Comparison of ENCODE assay signal across 11 cellular contexts in the genomic region with DNA sequence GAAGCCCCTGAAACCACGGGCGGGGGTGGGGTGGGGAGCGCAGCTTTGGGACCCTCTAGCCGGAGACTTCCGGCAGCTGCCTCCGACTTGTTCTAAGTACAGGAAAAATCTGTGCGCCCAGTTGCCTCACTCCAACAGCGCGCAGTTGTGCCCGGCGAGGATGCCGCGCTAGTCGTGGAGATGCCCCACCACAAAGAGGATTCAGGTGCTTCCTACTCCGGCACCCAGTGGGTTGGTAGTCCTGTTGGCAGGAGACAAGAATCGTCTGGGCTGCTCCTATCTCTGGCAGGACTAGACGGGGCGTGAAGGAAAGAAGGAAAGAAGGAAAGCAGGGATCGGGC. TPM values are rescaled to one million over a fixed set of nuclear protein-coding genes. Genes with fewer than 3 reads are reported as not detected.
DNase-seq lines count a peak whose midpoint lies in the region; ATAC-seq and TF ChIP-seq lines count a peak whose summit lies in the region.
"Had no signal": no experiment of that assay in that cellular context is flagged by ENCODE, and none has a peak within 500 bp of the region (broad histone marks: within the 10 kb centered on the region; RNA-seq: fewer than 3 reads in every experiment).

No MANE protein-coding gene starts in this region.

- DNase-seq in AG20443 (ENCODE audit: low spot score): peak; percentile 11
- peak; percentile 29 for DNase-seq in activated naive CD8-positive, alpha-beta T cell treated with anti-CD3 and anti-CD28 coated beads, Interleukin-2, amount 10 ng/mL, durations not matched to agents 7 days and 5 days
- DNase-seq in naive B cell: peak; percentile 14
- no peak for DNase-seq in effector CD4-positive, alpha-beta T cell
- no peak for DNase-seq in NCI-H2171 (lab: John Stamatoyannopoulos, UW)
- no peak for DNase-seq in tibial artery
- DNase-seq: SHP77 had no signal

- no peak overlapping the region for H3K27ac ChIP-seq in tibial artery

- H3K4me3 Mint-ChIP-seq in activated naive CD8-positive, alpha-beta T cell treated with anti-CD3 and anti-CD28 coated beads, Interleukin-2, amount 10 ng/mL, durations not matched to agents 7 days and 5 days: peak overlapping the region; percentile 68
- H3K4me3 Mint-ChIP-seq in naive B cell: peak overlapping the region; percentile 5 to 93 (median 85)

- POLR2A ChIA-PET in activated naive CD8-positive, alpha-beta T cell treated with anti-CD3 and anti-CD28 coated beads, Interleukin-2, amount 10 ng/mL, durations not matched to agents 7 days and 5 days (lab: Charles Lee): interaction anchor here (0.6 kb wide), 1 partner anchor 622 kb away, joined by 3 read pairs; no protein-coding TSS in a partner anchor

- intact Hi-C loops in tibial artery (cut with DNase I; ENCODE audit: low total_unique reads): no loop called here

- TF ChIP-seq CTCF in tibial artery (IDR thresholded peaks at IDR 0.05): no peak

- ATAC-seq in activated naive CD8-positive, alpha-beta T cell treated with anti-CD3 and anti-CD28 coated beads, Interleukin-2, amount 10 ng/mL, durations not matched to agents 7 days and 5 days (ENCODE audit: low read depth): no peak
- peak; percentile 34 to 41 for ATAC-seq in naive B cell (ENCODE audit: low read depth in 2 of 2)
- ATAC-seq in HG02884 (IDR thresholded peaks at IDR 0.05; ENCODE audit: unreplicated experiment): no peak

- H3K4me1 Mint-ChIP-seq in activated naive CD8-positive, alpha-beta T cell treated with anti-CD3 and anti-CD28 coated beads, Interleukin-2, amount 10 ng/mL, durations not matched to agents 7 days and 5 days: peaks cover 8% of the 10 kb centered on the region
- peaks cover 13 to 22% (median 21%) of the 10 kb centered on the region in 3 donors for H3K4me1 Mint-ChIP-seq in naive B cell

- no peak overlapping the region for H3K27ac Mint-ChIP-seq in activated naive CD8-positive, alpha-beta T cell treated with anti-CD3 and anti-CD28 coated beads, Interleukin-2, amount 10 ng/mL, durations not matched to agents 7 days and 5 days
- peak overlapping the region in 1 of 6 donors; percentile 87 for H3K27ac Mint-ChIP-seq in naive B cell

- H3K4me1 ChIP-seq in tibial artery: peaks cover 0 to 19% (median 11%) of the 10 kb centered on the region in 4 donors

- peak overlapping the region; percentile 20; the same call in 1 of the 2 replicates for H3K4me3 ChIP-seq in GM08714 (ENCODE audit: low read length)
- no peak overlapping the region for H3K4me3 ChIP-seq in tibial artery

- H3K9me3 ChIP-seq in tibial artery: no peaks in the 10 kb centered on the region

- H3K36me3 Mint-ChIP-seq in activated naive CD8-positive, alpha-beta T cell treated with anti-CD3 and anti-CD28 coated beads, Interleukin-2, amount 10 ng/mL, durations not matched to agents 7 days and 5 days: no peaks in the 10 kb centered on the region
- H3K36me3 Mint-ChIP-seq in naive B cell: no peaks in the 10 kb centered on the region

- H3K27me3 Mint-ChIP-seq in activated naive CD8-positive, alpha-beta T cell treated with anti-CD3 and anti-CD28 coated beads, Interleukin-2, amount 10 ng/mL, durations not matched to agents 7 days and 5 days: peaks cover 45% of the 10 kb centered on the region
- H3K27me3 Mint-ChIP-seq in naive B cell: peaks cover 32 to 44% (median 39%) of the 10 kb centered on the region in 3 donors

- peaks cover 0 to 47% of the 10 kb centered on the region in 2 donors for H3K27me3 ChIP-seq in tibial artery

- H3K36me3 ChIP-seq in tibial artery: no peaks in the 10 kb centered on the region

- no peaks in the 10 kb centered on the region for H3K9me3 Mint-ChIP-seq in activated naive CD8-positive, alpha-beta T cell treated with anti-CD3 and anti-CD28 coated beads, Interleukin-2, amount 10 ng/mL, durations not matched to agents 7 days and 5 days
- no peaks in the 10 kb centered on the region for H3K9me3 Mint-ChIP-seq in naive B cell

RNA-seq across cellular contexts. Expression of gene NPY, which starts 0.5 kb away (rescaled TPM):
- not detected for total RNA-seq in activated naive CD8-positive, alpha-beta T cell treated with anti-CD3 and anti-CD28 coated beads, Interleukin-2, amount 10 ng/mL, durations not matched to agents 7 days and 5 days
- polyA plus RNA-seq in naive B cell (ENCODE audit: low read depth in 6 of 6): under 1 TPM in 1 of 6 donors, not detected in 5; 0.64 TPM
- total RNA-seq: dermis microvascular lymphatic vessel endothelial cell, pulmonary artery endothelial cell had no signal

Comparison
In these comparisons a context has a peak if more than half of its experiments do, and no peak if none do; other contexts are left out.
1. DNase-seq: peak in AG20443 (single experiment), activated naive CD8-positive, alpha-beta T cell treated with anti-CD3 and anti-CD28 coated beads, Interleukin-2, amount 10 ng/mL, durations not matched to agents 7 days and 5 days (single experiment) and naive B cell (single experiment); none in effector CD4-positive, alpha-beta T cell (single experiment), NCI-H2171 (single experiment) and tibial artery (0 of 2).
2. ATAC-seq: peak in naive B cell (2 of 2); none in activated naive CD8-positive, alpha-beta T cell treated with anti-CD3 and anti-CD28 coated beads, Interleukin-2, amount 10 ng/mL, durations not matched to agents 7 days and 5 days (single experiment) and HG02884 (single experiment).